ENCODE assay signal across 1 cellular context in the genomic region with DNA sequence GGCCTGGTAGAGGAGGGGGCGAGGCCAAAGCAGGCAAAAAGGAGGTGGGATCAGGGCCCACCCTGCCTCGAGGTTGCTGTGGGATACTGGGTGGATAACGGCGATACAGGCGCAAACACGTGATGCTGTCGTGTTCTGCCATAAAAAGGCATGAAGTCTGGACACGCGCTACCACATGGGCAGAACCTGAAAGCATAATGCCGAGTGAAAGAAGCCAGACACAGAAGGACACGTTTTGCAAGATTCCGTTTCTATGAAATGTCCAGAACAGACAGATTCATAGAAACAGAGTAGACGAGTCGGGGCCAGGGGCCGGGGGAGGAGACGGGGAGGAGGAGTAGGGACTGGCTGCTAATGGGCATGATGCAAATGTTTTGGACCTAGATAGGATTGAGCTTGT.
TF ChIP-seq lines count a peak whose summit lies in the region.

No MANE protein-coding gene starts in this region.

TF ChIP-seq in H1, 55 proteins besides CTCF, POLR2A, EP300 and RAD21:
- TF ChIP-seq TEAD4 (IDR thresholded peaks at IDR 0.05; ENCODE audit: low read depth, low read length) (no peak), ASH2L (IDR thresholded peaks at IDR 0.05; ENCODE audit: low read length) (no peak), SIRT6 (IDR thresholded peaks at IDR 0.05; ENCODE audit: low read length) (no peak), RNF2 (IDR thresholded peaks at IDR 0.05; ENCODE audit: borderline replicate concordance, low read depth, low read length, missing control alignments, poor library complexity, severe bottlenecking) (no peak), EZH2 (IDR thresholded peaks at IDR 0.05; ENCODE audit: low read depth, low read length, severe bottlenecking) (no peak), MAFK (IDR thresholded peaks at IDR 0.05; ENCODE audit: low read depth, low read length) (no peak), GTF2F1 (IDR thresholded peaks at IDR 0.05; ENCODE audit: borderline replicate concordance, low read depth, low read length) (no peak), HDAC2 (IDR thresholded peaks at IDR 0.05; ENCODE audit: borderline replicate concordance in 1 of 2, low read depth in 2 of 2, low read length in 2 of 2) (no peak)
